Comparison of ENCODE assay signal across 8 cellular contexts in genomic region chrX:44872319-44872816, GRCh38. TPM values are rescaled to one million over a fixed set of nuclear protein-coding genes. Genes with fewer than 3 reads are reported as not detected.
A peak's percentile ranks its signal among the peaks of the same experiment; 100 is the strongest.
DNase-seq lines count a peak whose midpoint lies in the region; ATAC-seq, FAIRE-seq and TF ChIP-seq lines count a peak whose summit lies in the region.

No MANE protein-coding gene starts in this region.

- no peaks in the 10 kb centered on the region for H3K27me3 ChIP-seq in A673 (replicated peaks; ENCODE audit: insufficient read depth, low read depth, low read length, poor library complexity)
- no peaks in the 10 kb centered on the region for H3K27me3 ChIP-seq in brain microvascular endothelial cell (replicated peaks)

- H3K4me1 ChIP-seq in A673 (ENCODE audit: insufficient read depth, low read length, poor library complexity, severe bottlenecking) = peaks cover 8% of the 10 kb centered on the region

- CTCF ChIA-PET in A673 (lab: Charles Lee) = interaction anchor here (0.7 kb wide), 1 partner anchor 199 kb away, joined by 5 read pairs; no protein-coding TSS in a partner anchor

- no peaks in the 10 kb centered on the region for H3K9me3 ChIP-seq in A673 (ENCODE audit: low read depth, low read length, poor library complexity, severe bottlenecking)

- peak; percentile 27 for ATAC-seq in HG02981 (IDR thresholded peaks at IDR 0.05; ENCODE audit: unreplicated experiment)

- no peak for TF ChIP-seq CTCF in A673 (conservative IDR thresholded peaks at IDR 0.05; ENCODE audit: low read depth, low read length)
- TF ChIP-seq CTCF in brain microvascular endothelial cell (IDR thresholded peaks at IDR 0.05; ENCODE audit: low read depth, low read length, missing control alignments) = no peak

- DNase-seq in A673 (ENCODE audit: low spot score) (peak; percentile 33), GM18507 (ENCODE audit: extremely low spot score, insufficient read length, low read depth) (no peak), brain microvascular endothelial cell (no peak), iris pigment epithelial cell (ENCODE audit: low read depth) (peak; percentile 31), epidermal melanocyte (ENCODE audit: insufficient read length, low spot score) (no peak)
- peak; percentile 3 for DNase-seq in stimulated activated CD4-positive, alpha-beta T cell treated with anti-CD3 and anti-CD28 coated beads, Interleukin-2, amount 100 ng/mL, for 4 hours (ENCODE audit: low read depth)

- H3K27ac ChIP-seq in A673 (ENCODE audit: low read depth, low read length, poor library complexity, severe bottlenecking) (peak overlapping the region; percentile 98), brain microvascular endothelial cell (peak overlapping the region; percentile 87)

- H3K4me3 ChIP-seq in A673 (ENCODE audit: low read depth, low read length, poor library complexity, severe bottlenecking) = peak overlapping the region; percentile 97
- H3K4me3 ChIP-seq in brain microvascular endothelial cell (ENCODE audit: low read depth, low read length) = peak overlapping the region; percentile 87

- H3K36me3 ChIP-seq in A673 (ENCODE audit: insufficient read depth, low read length, poor library complexity, severe bottlenecking) (peaks cover 5% of the 10 kb centered on the region), brain microvascular endothelial cell (replicated peaks) (no peaks in the 10 kb centered on the region)

- no TSS peak for BruUV-seq in A673 (replicated peaks; lab: Mats Ljungman, UMichigan)

- intact Hi-C loops in A673 (cut with micrococcal nuclease; ENCODE audit: unreplicated experiment) = loop anchor here (5.0 to 10.0 kb wide), 2 partner anchors 200 to 328 kb away; partner anchors contain the start of gene FUNDC1

- FAIRE-seq in GM18507 (lab: Jason Lieb, UNC) = peak; percentile 41

- in situ Hi-C loops in brain microvascular endothelial cell (cut with HindIII; ENCODE audit: low pct_ligation_motif_present, low sequenced_read_pairs) = no loop called here

- TF ChIP-seq POLR2A in Raji (IDR thresholded peaks at IDR 0.05; ENCODE audit: insufficient read depth, low read depth, low read length) = peak; percentile 56; the same call in 1 of the 2 replicates

- POLR2A ChIA-PET in A673 (lab: Charles Lee; ENCODE audit: low non-redundant PET) = interaction anchor here (0.6 to 1.0 kb wide), 3 partner anchors 9 to 92 kb away, joined by 3 to 31 read pairs (median 17); no protein-coding TSS in a partner anchor

RNA-seq across cellular contexts. Expression of gene KDM6A, which starts 0.6 kb away (rescaled TPM):
- total RNA-seq in A673 (2021) = 37.0 and 40.9 TPM in 2 replicates

RNA-seq across cellular contexts. Expression of gene DUSP21, which starts 28.5 kb away (rescaled TPM):
- total RNA-seq in A673 (2021) = not detected in 2 replicates

Comparison
In these comparisons a context has a peak if more than half of its experiments do, and no peak if none do; other contexts are left out.
1. DNase-seq: peak in A673 (single experiment), iris pigment epithelial cell (single experiment) and stimulated activated CD4-positive, alpha-beta T cell treated with anti-CD3 and anti-CD28 coated beads, Interleukin-2, amount 100 ng/mL, for 4 hours (single experiment); none in GM18507 (single experiment), brain microvascular endothelial cell (single experiment) and epidermal melanocyte (single experiment).